In genomic region chr21:38984982-38985422, GRCh38 we compare ENCODE assay signal across 8 cellular contexts.
DNase-seq lines count a peak whose midpoint lies in the region; ATAC-seq and TF ChIP-seq lines count a peak whose summit lies in the region.

No MANE protein-coding gene starts in this region.

- no peak for TF ChIP-seq POLR2A in spleen (IDR thresholded peaks at IDR 0.05)

- TF ChIP-seq CTCF in spleen (IDR thresholded peaks at IDR 0.05 in 8 of 11, conservative IDR thresholded peaks at IDR 0.05 in 3 of 11) = no peak

- H3K4me3 ChIP-seq in spleen = no peak overlapping the region

- H3K9me3 ChIP-seq in spleen = no peaks in the 10 kb centered on the region

- peaks cover 0 to 86% (median 3%) of the 10 kb centered on the region in 7 donors for H3K27me3 ChIP-seq in spleen (replicated peaks in 1 of 7)

- intact Hi-C loops in spleen (cut with DNase I; ENCODE audit: low total_unique reads) = loop anchor here (5.0 kb wide), 1 partner anchor 163 kb away; no protein-coding TSS in a partner anchor

- in situ Hi-C loops in ACHN (cut with HindIII; ENCODE audit: low pct_ligation_motif_present, low pct_unique_long_range_greater_than_20kb, low sequenced_read_pairs) = no loop called here

- ATAC-seq in HG03521 (IDR thresholded peaks at IDR 0.05; ENCODE audit: unreplicated experiment) = no peak
- ATAC-seq in GM21529 (IDR thresholded peaks at IDR 0.05; ENCODE audit: unreplicated experiment) = no peak

- DNase-seq in HCEC 1CT (peak; percentile 93), RPMI8226 (peak; percentile 84), fibroblast of peridontal ligament (ENCODE audit: extremely low read depth) (peak; percentile 95), spleen (no peak), NCI-H2171 (lab: John Stamatoyannopoulos, UW) (no peak), ACHN (no peak)

- H3K27ac ChIP-seq in spleen = peak overlapping the region; percentile 59 to 85 (median 76)

- no peaks in the 10 kb centered on the region for H3K36me3 ChIP-seq in spleen

- 3 to 12% (median 5%) methylated on average over 9 of the region's 9 CpGs for WGBS in spleen, 5 donors

- peaks cover 14 to 56% (median 34%) of the 10 kb centered on the region in 6 donors for H3K4me1 ChIP-seq in spleen

Comparison
In these comparisons a context has a peak if more than half of its experiments do, and no peak if none do; other contexts are left out.
1. DNase-seq: peak in HCEC 1CT (single experiment), RPMI8226 (single experiment) and fibroblast of peridontal ligament (single experiment); none in spleen (single experiment), NCI-H2171 (single experiment) and ACHN (single experiment).